ENCODE assay signal across 22 cellular contexts in genomic region chr3:25982756-25983155, GRCh38.
"Had no signal": no experiment of that assay in that cellular context is flagged by ENCODE, and none has a peak within 500 bp of the region (broad histone marks: within the 10 kb centered on the region; RNA-seq: fewer than 3 reads in every experiment).

No MANE protein-coding gene starts in this region.

- DNase-seq: activated B cell treated with CpG ODN at 0.5 μM for 24 hours; activated CD4-positive, alpha-beta memory T cell treated with anti-CD3 and anti-CD28 coated beads for 36 hours; activated CD4-positive, alpha-beta T cell treated with anti-CD3 and anti-CD28 coated beads for 4 hours; activated CD4-positive, alpha-beta T cell treated with anti-CD3 and anti-CD28 coated beads, Interleukin-2, amount 10 ng/mL, durations not matched to agents 24 days and 14 days; activated CD4-positive, alpha-beta T cell treated with anti-CD3 and anti-CD28 coated beads, Interleukin-2, amount 50 U/mL, for 1 hour; activated CD4-positive, alpha-beta T cell treated with anti-CD3 and anti-CD28 coated beads, Interleukin-2, amount 50 U/mL, for 4 hours; activated CD4-positive, CD25-positive, alpha-beta regulatory T cell treated with anti-CD3 and anti-CD28 coated beads, Interleukin-2, amount 50 U/mL, for 72 hours; activated CD8-positive, alpha-beta memory T cell treated with anti-CD3 and anti-CD28 coated beads, Interleukin-2, amount 50 U/mL, for 48 hours; activated CD8-positive, alpha-beta T cell treated with anti-CD3 and anti-CD28 coated beads for 36 hours; activated effector memory CD4-positive, alpha-beta T cell treated with Interleukin-2 at 50 U/mL for 16 hours; activated gamma-delta T cell; activated naive CD4-positive, alpha-beta T cell treated with anti-CD3 and anti-CD28 coated beads, Interleukin-2, amount 10 ng/mL, durations not matched to agents 7 days and 5 days; activated naive CD4-positive, alpha-beta T cell treated with Interleukin-2 at 50 U/mL for 16 hours; activated naive CD8-positive, alpha-beta T cell treated with anti-CD3 and anti-CD28 coated beads, Interleukin-2, amount 10 ng/mL, durations not matched to agents 7 days and 5 days; activated naive CD8-positive, alpha-beta T cell treated with anti-CD3 and anti-CD28 coated beads, Interleukin-2, amount 50 U/mL, for 24 hours; activated T-cell treated with anti-CD3 and anti-CD28 coated beads, Interleukin-2, amount 50 U/mL, for 24 hours; activated T-cell treated with anti-CD3 and anti-CD28 coated beads, Interleukin-2, amount 50 U/mL, for 48 hours; amygdala; anterior cingulate cortex; T-helper 1 cell; T-helper 2 cell; T-helper 9 cell had no signal
